In the genomic region with DNA sequence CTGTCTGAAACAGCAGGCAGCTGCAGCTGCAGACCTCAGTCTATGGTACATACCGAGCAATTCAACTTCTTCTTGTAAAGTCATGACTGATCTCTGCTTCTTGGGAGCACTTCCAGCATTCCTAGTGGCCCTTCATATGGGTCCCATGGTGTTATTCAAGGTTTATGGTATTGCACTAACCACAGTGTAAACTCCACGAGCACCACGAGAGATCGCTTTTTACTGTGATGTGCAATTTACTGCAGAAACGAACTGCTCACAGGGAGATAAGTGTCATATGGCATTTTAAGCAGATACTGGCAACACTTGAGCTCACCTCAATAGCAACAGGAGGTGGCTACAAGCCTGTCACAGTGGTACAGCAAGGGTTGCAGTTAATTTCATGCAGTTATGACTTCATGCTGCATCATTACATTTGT, we compare ENCODE assay signal across 17 cellular contexts. TPM values are rescaled to one million over a fixed set of nuclear protein-coding genes. Genes with fewer than 3 reads are reported as not detected.
DNase-seq lines count a peak whose midpoint lies in the region; ATAC-seq and TF ChIP-seq lines count a peak whose summit lies in the region.
"Had no signal": no experiment of that assay in that cellular context is flagged by ENCODE, and none has a peak within 500 bp of the region (broad histone marks: within the 10 kb centered on the region; RNA-seq: fewer than 3 reads in every experiment).

No MANE protein-coding gene starts in this region.

- H3K27ac Mint-ChIP-seq in T-cell = no peak overlapping the region
- H3K27ac Mint-ChIP-seq: activated CD8-positive, alpha-beta T cell treated with anti-CD3 and anti-CD28 coated beads, Interleukin-2, amount 10 ng/mL, durations not matched to agents 7 days and 5 days; activated T-cell treated with anti-CD3 and anti-CD28 coated beads, Interleukin-2, amount 50 U/mL, for 72 hours; HFFc6; T-helper 1 cell treated with Interleukin-12 subunit alpha and Interleukin-12 subunit beta and Interleukin-4 antibody, amounts not matched to agents 30 μg/mL and 1 μg/mL, for 36 hours had no signal

- WGBS in testis, 2 donors = 82 to 83% methylated on average over 5 of the region's 5 CpGs

- peaks cover 8% of the 10 kb centered on the region for H3K4me1 ChIP-seq in testis
- H3K4me1 ChIP-seq: parathyroid adenoma had no signal

- peaks cover 3 to 10% of the 10 kb centered on the region in 2 donors for H3K27me3 Mint-ChIP-seq in T-cell

- H3K9me3 Mint-ChIP-seq in T-cell = no peaks in the 10 kb centered on the region
- H3K9me3 Mint-ChIP-seq: activated T-cell treated with anti-CD3 and anti-CD28 coated beads, Interleukin-2, amount 50 U/mL, for 72 hours; central memory CD8-positive, alpha-beta T cell; HFFc6; T-helper 1 cell treated with Interleukin-12 subunit alpha and Interleukin-12 subunit beta and Interleukin-4 antibody, amounts not matched to agents 30 μg/mL and 1 μg/mL, for 36 hours had no signal

- DNase-seq in DMS79 treated with DMSO at 0.1 percent for 48 hours (lab: John Stamatoyannopoulos, UW) (peak; percentile 57), NCI-H187 treated with DMSO at 0.1 percent for 48 hours (lab: John Stamatoyannopoulos, UW) (peak; percentile 31), left colon (no peak), T-cell (no peak), testis (no peak)
- DNase-seq: activated CD8-positive, alpha-beta T cell treated with anti-CD3 and anti-CD28 coated beads, Interleukin-2, amount 10 ng/mL, durations not matched to agents 7 days and 5 days; activated T-cell treated with anti-CD3 and anti-CD28 coated beads, Interleukin-2, amount 50 U/mL, for 72 hours; foreskin fibroblast; HFFc6; NCI-H1694; small intestine had no signal

- peak; percentile 63 for ATAC-seq in left colon
- ATAC-seq in HG03571 (IDR thresholded peaks at IDR 0.05; ENCODE audit: unreplicated experiment) = no peak
- no peak for ATAC-seq in HG02763 (IDR thresholded peaks at IDR 0.05; ENCODE audit: unreplicated experiment)
- no peak for ATAC-seq in T-cell (replicated peaks in 1 of 4)
- ATAC-seq: activated CD8-positive, alpha-beta T cell treated with anti-CD3 and anti-CD28 coated beads, Interleukin-2, amount 10 ng/mL, durations not matched to agents 7 days and 5 days; activated T-cell treated with anti-CD3 and anti-CD28 coated beads, Interleukin-2, amount 50 U/mL, for 72 hours had no signal

- no peaks in the 10 kb centered on the region for H3K4me1 Mint-ChIP-seq in T-cell

- CTCF ChIA-PET in T-cell (lab: Charles Lee) = no interaction called here

- no peaks in the 10 kb centered on the region for H3K36me3 ChIP-seq in testis (ENCODE audit: low read depth, missing control alignments)

- TF ChIP-seq CTCF in testis (IDR thresholded peaks at IDR 0.05) = no peak

- H3K27ac ChIP-seq in angular gyrus (ENCODE audit: low read depth, low read length) (peak overlapping the region; percentile 95), testis (no peak overlapping the region)
- H3K27ac ChIP-seq: parathyroid adenoma had no signal

- no peaks in the 10 kb centered on the region for H3K9me3 ChIP-seq in testis

- intact Hi-C loops in left colon (cut with DNase I, micrococcal nuclease) (no loop called here), testis (cut with DNase I; ENCODE audit: low total_unique reads) (no loop called here)

- POLR2A ChIA-PET in T-cell (lab: Charles Lee) = no interaction called here

- H3K36me3 Mint-ChIP-seq in T-cell = no peaks in the 10 kb centered on the region

- no peak overlapping the region for H3K4me3 Mint-ChIP-seq in T-cell
- H3K4me3 Mint-ChIP-seq: activated CD8-positive, alpha-beta T cell treated with anti-CD3 and anti-CD28 coated beads, Interleukin-2, amount 10 ng/mL, durations not matched to agents 7 days and 5 days; activated T-cell treated with anti-CD3 and anti-CD28 coated beads, Interleukin-2, amount 50 U/mL, for 72 hours; central memory CD8-positive, alpha-beta T cell; HFFc6; T-helper 1 cell treated with Interleukin-12 subunit alpha and Interleukin-12 subunit beta and Interleukin-4 antibody, amounts not matched to agents 30 μg/mL and 1 μg/mL, for 36 hours had no signal

- TF ChIP-seq POLR2A in testis (IDR thresholded peaks at IDR 0.05) = no peak

- no peak overlapping the region for H3K4me3 ChIP-seq in testis

- no peaks in the 10 kb centered on the region for H3K27me3 ChIP-seq in testis

RNA-seq across cellular contexts. Expression of gene SH3BP4, which starts 38.6 kb away (rescaled TPM):
- 10 to 100 TPM; 26.0 to 41.8 TPM for total RNA-seq in left colon
- total RNA-seq in T-cell = 1 to 10 TPM in 1 of 5 donors, under 1 TPM in 4; 0.14 to 1.3 (median 0.50) TPM
- total RNA-seq in testis = 10 to 100 TPM; 64.4 to 88.5 TPM
- polyA plus RNA-seq in testis (ENCODE audit: insufficient read depth, low read depth, low replicate concordance) = 33.3 TPM
- total RNA-seq: activated CD8-positive, alpha-beta T cell treated with anti-CD3 and anti-CD28 coated beads, Interleukin-2, amount 10 ng/mL, durations not matched to agents 7 days and 5 days had no signal

Comparison
In these comparisons a context has a peak if more than half of its experiments do, and no peak if none do; other contexts are left out.
1. DNase-seq: peak in DMS79 treated with DMSO at 0.1 percent for 48 hours (single experiment) and NCI-H187 treated with DMSO at 0.1 percent for 48 hours (single experiment); none in left colon (0 of 2), T-cell (0 of 34) and testis (single experiment).
2. RNA of gene SH3BP4, which starts 38.6 kb away (total RNA-seq): 64.4 to 88.5 TPM in testis and 26.0 to 41.8 TPM in left colon; 0.14 to 1.3 TPM in T-cell; every median in the first group is over 10 times any median in the second.